Comparison of ENCODE assay signal across 25 cellular contexts in genomic region chr16:17265177-17265576, GRCh38.
"Had no signal": no experiment of that assay in that cellular context is flagged by ENCODE, and none has a peak within 500 bp of the region (broad histone marks: within the 10 kb centered on the region; RNA-seq: fewer than 3 reads in every experiment).

No MANE protein-coding gene starts in this region.

- H3K27ac ChIP-seq: esophagus muscularis mucosa, foreskin keratinocyte, gastroesophageal sphincter, heart left ventricle, hepatocyte, ovary, psoas muscle, skin epidermis, spleen, thoracic aorta, tibial nerve, upper lobe of left lung had no signal

- H3K36me3 ChIP-seq: esophagus muscularis mucosa, gastroesophageal sphincter, heart left ventricle, ovary, spleen, thoracic aorta, tibial nerve, upper lobe of left lung had no signal

- H3K9me3 ChIP-seq: esophagus muscularis mucosa, gastroesophageal sphincter, heart left ventricle, ovary, psoas muscle, spleen, thoracic aorta, tibial nerve, upper lobe of left lung had no signal

- H2AFZ ChIP-seq: hepatocyte had no signal

- H3K4me2 ChIP-seq: hepatocyte had no signal

- ATAC-seq: foreskin keratinocyte; gastroesophageal sphincter; heart left ventricle; left lobe of liver; natural killer cell; psoas muscle; right cardiac atrium; stimulated activated memory B cell treated with anti-CD40 and anti-IgM and Interleukin-4, amounts not matched to agents 10 μg/mL and 1 μg/mL and 100 μg/mL, for 72 hours had no signal

- DNase-seq: dermis blood vessel endothelial cell; effector memory CD4-positive, alpha-beta T cell; foreskin keratinocyte; heart left ventricle; kidney; natural killer cell; occipital lobe; ovary; posterior cingulate gyrus; psoas muscle; right cardiac atrium; spleen; stimulated activated CD4-positive, alpha-beta T cell treated with anti-CD3 and anti-CD28 coated beads, Interleukin-4, amount 100 ng/mL, for 4 hours; upper lobe of left lung had no signal

- H3K4me1 ChIP-seq: foreskin keratinocyte had no signal

- FAIRE-seq: endothelial cell of umbilical vein, kidney, urothelium cell line had no signal

- H3K4me3 ChIP-seq: esophagus muscularis mucosa, gastroesophageal sphincter, heart left ventricle, hepatocyte, lung, ovary, psoas muscle, skin epidermis, spleen, thoracic aorta, tibial nerve, upper lobe of left lung had no signal

- H3K27me3 ChIP-seq: esophagus muscularis mucosa, foreskin keratinocyte, gastroesophageal sphincter, heart left ventricle, hepatocyte, ovary, spleen, tibial nerve, upper lobe of left lung had no signal
